ENCODE assay signal across 8 cellular contexts in genomic region chr20:1327241-1327653, GRCh38. TPM values are rescaled to one million over a fixed set of nuclear protein-coding genes. Genes with fewer than 3 reads are reported as not detected.
DNase-seq lines count a peak whose midpoint lies in the region; ATAC-seq lines count a peak whose summit lies in the region.

No MANE protein-coding gene starts in this region.

- H3K27ac ChIP-seq in skeletal muscle tissue (ENCODE audit: low read depth, low read length): peak overlapping the region; percentile 99

- H3K4me1 ChIP-seq in skeletal muscle tissue (ENCODE audit: control insufficient read depth in 3 of 3, insufficient read depth in 3 of 3, low read length in 3 of 3): peaks cover 54 to 76% (median 73%) of the 10 kb centered on the region in 3 donors

- H3K36me3 ChIP-seq in skeletal muscle tissue (ENCODE audit: control insufficient read depth in 3 of 3, insufficient read depth in 3 of 3, low read length in 3 of 3): no peaks in the 10 kb centered on the region

- intact Hi-C loops in head of caudate nucleus (cut with DNase I): loop anchor here (5.0 kb wide), 2 partner anchors 45 to 65 kb away; partner anchors contain the start of gene FKBP1A

- peak overlapping the region in 1 of 3 donors; percentile 26 for H3K9ac ChIP-seq in skeletal muscle tissue (ENCODE audit: low read depth in 1 of 3, low read length in 3 of 3)

- no peak overlapping the region for H3K4me3 ChIP-seq in skeletal muscle tissue (ENCODE audit: low read length in 3 of 3)

- no peaks in the 10 kb centered on the region for H3K9me3 ChIP-seq in skeletal muscle tissue (ENCODE audit: control insufficient read depth in 3 of 3, low read length in 3 of 3)

- ATAC-seq in HG02678 (IDR thresholded peaks at IDR 0.05; ENCODE audit: unreplicated experiment): no peak
- ATAC-seq in GM21367 (IDR thresholded peaks at IDR 0.05; ENCODE audit: unreplicated experiment): no peak

- no peaks in the 10 kb centered on the region for H3K27me3 ChIP-seq in skeletal muscle tissue (ENCODE audit: control insufficient read depth in 3 of 3, insufficient read depth in 3 of 3, low read length in 3 of 3)

- DNase-seq in HS-5 (ENCODE audit: low read depth) (peak; percentile 49), head of caudate nucleus (peak; percentile 31 to 94 (median 75)), SHP77 treated with DMSO at 0.1 percent for 48 hours (lab: John Stamatoyannopoulos, UW) (no peak), activated gamma-delta T cell (lab: John Stamatoyannopoulos, UW) (no peak)
- peak; percentile 57 for DNase-seq in activated CD8-positive, alpha-beta memory T cell treated with anti-CD3 and anti-CD28 coated beads, Interleukin-2, amount 50 U/mL, for 48 hours

RNA-seq across cellular contexts. Expression of gene SDCBP2, which starts 1.7 kb away (rescaled TPM):
- total RNA-seq in skeletal muscle tissue: 1.6 TPM

Comparison
In these comparisons a context has a peak if more than half of its experiments do, and no peak if none do; other contexts are left out.
1. DNase-seq: peak in HS-5 (single experiment), activated CD8-positive, alpha-beta memory T cell treated with anti-CD3 and anti-CD28 coated beads, Interleukin-2, amount 50 U/mL, for 48 hours (single experiment) and head of caudate nucleus (42 of 42); none in SHP77 treated with DMSO at 0.1 percent for 48 hours (single experiment) and activated gamma-delta T cell (single experiment).